ENCODE assay signal across 8 cellular contexts in genomic region chrX:101407748-101408529, GRCh38. TPM values are rescaled to one million over a fixed set of nuclear protein-coding genes. Genes with fewer than 3 reads are reported as not detected.
DNase-seq lines count a peak whose midpoint lies in the region; ATAC-seq, FAIRE-seq and TF ChIP-seq lines count a peak whose summit lies in the region.

GLA (minus strand) TSS chrX:101407925; CDS start chrX:101407903, 22 bp downstream.
HNRNPH2 (plus strand) TSS chrX:101408222; CDS start chrX:101411989, 3,767 bp downstream.

- peak; percentile 99 for FAIRE-seq in H54 (lab: Jason Lieb, UNC)

- TF ChIP-seq CTCF in Loucy (conservative IDR thresholded peaks at IDR 0.05; ENCODE audit: low read length): no peak
- no peak for TF ChIP-seq CTCF in natural killer cell (IDR thresholded peaks at IDR 0.05)

- peaks cover 16% of the 10 kb centered on the region for H4K20me1 ChIP-seq in Loucy (ENCODE audit: insufficient read depth, low read length, poor library complexity, severe bottlenecking)

- peak within 1 kb of the TSS; percentile 95 for H3K4me3 ChIP-seq in Loucy (ENCODE audit: low read length, poor library complexity, severe bottlenecking)

- H3K9me3 Mint-ChIP-seq in natural killer cell: no peaks in the 10 kb centered on the region

- H3K9me2 ChIP-seq in Loucy (replicated peaks; ENCODE audit: low read depth, low read length): no peaks in the 10 kb centered on the region

- H2AFZ ChIP-seq in Loucy (ENCODE audit: low read length): peak within 1 kb of the TSS; percentile 80

- peak within 1 kb of the TSS; percentile 95 to 96 for H3K27ac Mint-ChIP-seq in natural killer cell

- peak within 1 kb of the TSS; percentile 86 for H3K9ac ChIP-seq in Loucy (ENCODE audit: low read depth, low read length, poor library complexity, severe bottlenecking)

- DNase-seq in EH (ENCODE audit: low read depth) (peak; percentile 99), H54 (ENCODE audit: insufficient read length, low spot score) (peak; percentile 58), fibroblast of peridontal ligament (ENCODE audit: extremely low read depth) (peak; percentile 99), natural killer cell (peak; percentile 82)
- peak; percentile 74 for DNase-seq in activated T-helper 9 cell treated with anti-CD3 and anti-CD28 coated beads, Interleukin-2, amount 50 U/mL, for 16 hours (ENCODE audit: low read depth)
- DNase-seq in stimulated activated naive CD4-positive, alpha-beta T cell treated with Interleukin-2 at 50 U/mL for 16 hours (lab: John Stamatoyannopoulos, UW): peak; percentile 90

- peak; percentile 86 to 97 (median 90) for ATAC-seq in natural killer cell

- intact Hi-C loops in natural killer cell (cut with micrococcal nuclease): loop anchor here (2.0 kb wide), 1 partner anchor 17 kb away; the partner anchor contains the start of gene RPL36A

- no peaks in the 10 kb centered on the region for H3F3A ChIP-seq in Loucy (ENCODE audit: low read depth)

- H3K27me3 ChIP-seq in Loucy (ENCODE audit: insufficient read depth, low read length, poor library complexity, severe bottlenecking): no peaks in the 10 kb centered on the region

- H3K9me3 ChIP-seq in Loucy (ENCODE audit: insufficient read depth, low read depth, low read length): no peaks in the 10 kb centered on the region

- H3K4me2 ChIP-seq in Loucy (ENCODE audit: low read depth, low read length, poor library complexity, severe bottlenecking): peak within 1 kb of the TSS; percentile 83

- peaks cover 12% of the 10 kb centered on the region; the same call in 1 of the 2 replicates for H3K36me3 ChIP-seq in Loucy (ENCODE audit: insufficient read depth, low read length)

- peaks cover 61% of the 10 kb centered on the region for H3K79me2 ChIP-seq in Loucy (ENCODE audit: insufficient read depth, low read length)

- no peaks in the 10 kb centered on the region for H3K27me3 Mint-ChIP-seq in natural killer cell (ENCODE audit: low read depth in 2 of 2)

- peaks cover 6% of the 10 kb centered on the region for H3K4me1 ChIP-seq in Loucy (ENCODE audit: insufficient read depth, low read length, poor library complexity, severe bottlenecking)

- peak within 1 kb of the TSS; percentile 94 for H3K4me3 Mint-ChIP-seq in natural killer cell

- TF ChIP-seq POLR2A in H54 (IDR thresholded peaks at IDR 0.05; ENCODE audit: low read depth, low read length) (peak; percentile 56), Raji (IDR thresholded peaks at IDR 0.05; ENCODE audit: insufficient read depth, low read depth, low read length) (peak; percentile 81)

- H3K36me3 Mint-ChIP-seq in natural killer cell: no peaks in the 10 kb centered on the region

- peaks cover 22 to 33% of the 10 kb centered on the region in 2 donors for H3K4me1 Mint-ChIP-seq in natural killer cell

RNA-seq across cellular contexts. Expression of gene GLA, which starts in this region (rescaled TPM):
- total RNA-seq in natural killer cell: 10 to 100 TPM; 34.9 to 71.9 (median 47.9) TPM

RNA-seq across cellular contexts. Expression of gene HNRNPH2, which starts in this region (rescaled TPM):
- total RNA-seq in natural killer cell: 10 to 100 TPM; 47.3 to 56.1 (median 52.9) TPM

Comparison
In these comparisons a context has a peak if more than half of its experiments do, and no peak if none do; other contexts are left out.
1. Peak in every context shown above with its lines: DNase-seq, ATAC-seq and H3K4me3 ChIP-seq.